In the genomic region with DNA sequence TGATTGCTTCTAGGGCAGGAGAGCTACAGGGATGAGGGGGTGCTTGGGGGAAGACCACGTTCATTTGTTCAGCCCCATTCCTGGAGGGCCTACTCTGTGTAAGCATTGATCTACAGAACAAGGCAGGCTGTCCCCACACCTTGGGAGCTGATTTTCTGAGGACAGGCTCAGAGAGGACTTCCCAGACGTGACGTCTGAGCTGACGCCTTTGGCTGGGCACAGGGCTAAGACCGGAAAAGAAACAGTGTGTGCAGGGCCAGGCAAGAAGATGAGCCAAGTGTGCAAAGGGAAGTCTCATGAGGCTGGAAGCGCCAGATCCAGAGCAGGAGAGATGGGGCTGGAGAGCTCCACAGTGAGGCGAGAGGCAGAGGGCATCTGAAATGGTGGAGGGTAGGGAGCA, we compare ENCODE assay signal across 22 cellular contexts. TPM values are rescaled to one million over a fixed set of nuclear protein-coding genes. Genes with fewer than 3 reads are reported as not detected.
"Had no signal": no experiment of that assay in that cellular context is flagged by ENCODE, and none has a peak within 500 bp of the region (broad histone marks: within the 10 kb centered on the region; RNA-seq: fewer than 3 reads in every experiment).

No MANE protein-coding gene starts in this region.

- FAIRE-seq: colon, kidney, small intestine had no signal

- DNase-seq: central memory CD4-positive, alpha-beta T cell; effector memory CD8-positive, alpha-beta T cell; foreskin fibroblast; immature natural killer cell; kidney; left cardiac atrium; occipital lobe; psoas muscle; small intestine; stimulated activated CD4-positive, alpha-beta T cell treated with anti-CD3 and anti-CD28 coated beads, Interleukin-2, amount 100 ng/mL, for 48 hours; stimulated activated naive CD4-positive, alpha-beta T cell treated with Interleukin-2 at 50 U/mL for 16 hours; thyroid gland; uterus had no signal

- H3K4me1 ChIP-seq: psoas muscle, uterus had no signal

- H3K36me3 ChIP-seq: esophagus muscularis mucosa, thyroid gland, uterus had no signal

- H3K27ac Mint-ChIP-seq: dendritic cell treated with granulocyte-macrophage colony-stimulating factor and Interleukin-4, amounts not matched to agents 40 ng/mL and 50 ng/mL, for 4 days; effector memory CD8-positive, alpha-beta T cell; immature natural killer cell; mesothelial cell of epicardium; natural killer cell treated with Interleukin-12 subunit alpha and Interleukin-12 subunit beta and Interleukin-15 and Interleukin-18, amount 100 ng/mL, for 72 hours; type B pancreatic cell had no signal

- H3K4me3 Mint-ChIP-seq: dendritic cell treated with granulocyte-macrophage colony-stimulating factor and Interleukin-4, amounts not matched to agents 40 ng/mL and 50 ng/mL, for 4 days; effector memory CD8-positive, alpha-beta T cell; mesothelial cell of epicardium; natural killer cell treated with Interleukin-12 subunit alpha and Interleukin-12 subunit beta and Interleukin-15 and Interleukin-18, amount 100 ng/mL, for 72 hours; type B pancreatic cell had no signal

- H3K27ac ChIP-seq: epithelial cell of prostate, esophagus muscularis mucosa, parathyroid adenoma, psoas muscle, thyroid gland, uterus had no signal

- H3K79me2 ChIP-seq: parathyroid adenoma had no signal

- ATAC-seq: left cardiac atrium; natural killer cell treated with Interleukin-12 subunit alpha and Interleukin-12 subunit beta and Interleukin-15 and Interleukin-18, amount 100 ng/mL, for 72 hours; psoas muscle had no signal

- H3K9me3 Mint-ChIP-seq: dendritic cell treated with granulocyte-macrophage colony-stimulating factor and Interleukin-4, amounts not matched to agents 40 ng/mL and 50 ng/mL, for 4 days; effector memory CD8-positive, alpha-beta T cell; mesothelial cell of epicardium; natural killer cell treated with Interleukin-12 subunit alpha and Interleukin-12 subunit beta and Interleukin-15 and Interleukin-18, amount 100 ng/mL, for 72 hours; type B pancreatic cell had no signal

- H3K9me3 ChIP-seq: esophagus muscularis mucosa, psoas muscle, thyroid gland, uterus had no signal

- H3K9ac ChIP-seq: parathyroid adenoma had no signal

- H3K4me3 ChIP-seq: esophagus muscularis mucosa, psoas muscle, thyroid gland, uterus had no signal

- H3K36me3 Mint-ChIP-seq: immature natural killer cell; natural killer cell treated with Interleukin-12 subunit alpha and Interleukin-12 subunit beta and Interleukin-15 and Interleukin-18, amount 100 ng/mL, for 72 hours; type B pancreatic cell had no signal

- H2AFZ ChIP-seq: parathyroid adenoma had no signal

RNA-seq across cellular contexts. Expression of a gene that starts 12.6 kb away (rescaled TPM):
- total RNA-seq: kidney, myocyte had no signal
- polyA plus RNA-seq: immature natural killer cell had no signal

RNA-seq across cellular contexts. Expression of a gene that starts 44.7 kb away (rescaled TPM):
- total RNA-seq: esophagus muscularis mucosa, myocyte, occipital lobe, thyroid gland had no signal

RNA-seq across cellular contexts. Expression of a gene that starts 48.4 kb away (rescaled TPM):
- total RNA-seq: mesothelial cell of epicardium, myocyte, occipital lobe had no signal
